Comparison of ENCODE assay signal across 8 cellular contexts in the genomic region with DNA sequence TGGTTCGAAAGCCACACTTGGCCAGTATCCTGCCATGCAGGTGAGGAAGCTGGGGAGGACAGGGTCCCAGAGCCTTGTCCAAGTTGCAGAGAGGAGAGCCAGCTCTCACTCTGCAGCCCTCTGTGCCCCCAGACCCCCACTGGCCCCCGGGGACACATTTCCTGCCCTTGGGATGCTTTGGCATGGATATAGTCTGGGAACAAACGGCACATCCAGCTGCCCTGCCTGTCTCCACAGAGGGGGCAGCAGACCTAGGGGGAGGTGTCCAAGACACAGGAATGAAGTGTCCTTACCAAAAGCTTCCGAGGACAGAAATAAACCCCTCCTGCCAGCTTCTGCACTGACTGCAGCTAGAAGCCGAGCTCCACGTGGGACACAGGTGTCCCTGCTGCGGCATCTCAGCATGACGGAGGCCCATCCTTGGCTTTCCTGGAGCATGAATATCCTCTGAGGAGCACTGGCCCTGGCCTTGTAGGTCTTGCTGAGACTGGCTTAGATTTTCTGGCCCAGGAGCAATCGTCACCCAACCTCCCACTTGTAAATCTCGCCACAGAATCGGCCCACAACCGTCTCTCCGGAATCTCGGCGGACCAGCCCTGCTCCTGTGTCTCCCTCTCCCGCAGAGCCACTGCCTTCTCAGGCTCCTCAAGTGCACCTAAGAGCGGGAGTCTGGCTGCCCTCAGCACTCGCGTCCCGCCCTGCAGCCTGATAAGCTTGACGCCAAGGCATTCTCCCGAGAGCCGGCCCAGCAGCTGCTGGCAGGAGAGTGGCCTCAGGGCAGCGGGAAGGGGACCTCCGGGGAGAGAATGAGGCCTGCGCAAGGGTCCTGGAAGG. TPM values are rescaled to one million over a fixed set of nuclear protein-coding genes. Genes with fewer than 3 reads are reported as not detected.
A peak's percentile ranks its signal among the peaks of the same experiment; 100 is the strongest.
DNase-seq lines count a peak whose midpoint lies in the region; ATAC-seq, FAIRE-seq and TF ChIP-seq lines count a peak whose summit lies in the region.

No MANE protein-coding gene starts in this region.

- WGBS in lung, 2 donors = 9 to 15% methylated on average over 23 to 26 of the region's 26 CpGs
- WGBS in thyroid gland, 2 donors = 12 to 13% methylated on average over 8 to 17 of the region's 26 CpGs

- DNase-seq in ACHN (peak; percentile 53), GM12892 (ENCODE audit: insufficient read length) (no peak), RWPE2 (ENCODE audit: low spot score) (no peak), coronary artery (ENCODE audit: low spot score) (peak; percentile 84), lung (ENCODE audit: low spot score) (peak; percentile 53), thyroid gland (peak; percentile 65 to 72), LoVo (ENCODE audit: low spot score) (no peak)

- H3K27me3 ChIP-seq in RWPE2 (ENCODE audit: insufficient read depth, poor library complexity, severe bottlenecking) (no peaks in the 10 kb centered on the region), lung (ENCODE audit: control insufficient read depth, insufficient read depth) (no peaks in the 10 kb centered on the region), thyroid gland (no peaks in the 10 kb centered on the region)

- H3K4me3 ChIP-seq in RWPE2 (ENCODE audit: severe bottlenecking) = peak overlapping the region; percentile 62
- H3K4me3 ChIP-seq in coronary artery = peak overlapping the region; percentile 74
- H3K4me3 ChIP-seq in lung = peak overlapping the region; percentile 55
- H3K4me3 ChIP-seq in thyroid gland (replicated peaks in 1 of 3) = peak overlapping the region; percentile 50 to 77 (median 56)

- TF ChIP-seq POLR2A in GM12892 (IDR thresholded peaks at IDR 0.05; ENCODE audit: low read depth, low read length) (no peak), thyroid gland (IDR thresholded peaks at IDR 0.05) (no peak)

- H3K4me1 ChIP-seq in RWPE2 (ENCODE audit: insufficient read depth, poor library complexity, severe bottlenecking) (peaks cover 13% of the 10 kb centered on the region), lung (ENCODE audit: control insufficient read depth in 2 of 2, insufficient read depth in 2 of 2, low read length in 2 of 2) (peaks cover 7 to 30% of the 10 kb centered on the region in 2 donors), thyroid gland (peaks cover 25 to 38% of the 10 kb centered on the region in 2 donors)

- H3K9me3 ChIP-seq in RWPE2 (ENCODE audit: severe bottlenecking) (no peaks in the 10 kb centered on the region), lung (ENCODE audit: control insufficient read depth in 2 of 2, insufficient read depth in 1 of 2, low read length in 1 of 2) (no peaks in the 10 kb centered on the region), thyroid gland (no peaks in the 10 kb centered on the region)

- intact Hi-C loops in thyroid gland (cut with DNase I) = no loop called here

- H3K27ac ChIP-seq in RWPE2 (ENCODE audit: poor library complexity, severe bottlenecking) (peak overlapping the region; percentile 91), coronary artery (peak overlapping the region; percentile 95 to 97), lung (ENCODE audit: low read depth in 1 of 2, low read length in 1 of 2) (peak overlapping the region; percentile 97 to 98), thyroid gland (peak overlapping the region; percentile 99 to 100 (median 100))

- ATAC-seq in RWPE2 (ENCODE audit: low read depth) = peak; percentile 1; the same call in 2 of the 3 replicates
- peak; percentile 3 for ATAC-seq in lung (ENCODE audit: insufficient read depth, low FRiP score)
- ATAC-seq in GM19463 (IDR thresholded peaks at IDR 0.05; ENCODE audit: unreplicated experiment) = no peak

- no peak for TF ChIP-seq CTCF in RWPE2 (IDR thresholded peaks at IDR 0.05; ENCODE audit: poor library complexity, severe bottlenecking)
- TF ChIP-seq CTCF in coronary artery (IDR thresholded peaks at IDR 0.05) = no peak
- no peak for TF ChIP-seq CTCF in lung (IDR thresholded peaks at IDR 0.05; ENCODE audit: control extremely low read depth, extremely low read depth)
- TF ChIP-seq CTCF in thyroid gland (IDR thresholded peaks at IDR 0.05) = no peak

- in situ Hi-C loops in ACHN (cut with HindIII; ENCODE audit: low pct_ligation_motif_present, low pct_unique_long_range_greater_than_20kb, low sequenced_read_pairs) = no loop called here

- peak; percentile 21 for FAIRE-seq in GM12892 (lab: Jason Lieb, UNC)

- H3K36me3 ChIP-seq in RWPE2 (ENCODE audit: low read depth) = peaks cover 9% of the 10 kb centered on the region
- H3K36me3 ChIP-seq in lung (ENCODE audit: control insufficient read depth in 2 of 2, insufficient read depth in 2 of 2, low read length in 2 of 2) = peaks cover 0 to 2% of the 10 kb centered on the region in 2 donors
- H3K36me3 ChIP-seq in thyroid gland = no peaks in the 10 kb centered on the region

RNA-seq across cellular contexts. Expression of a gene that starts 1.1 kb away (rescaled TPM):
- 7.1 TPM for polyA plus RNA-seq in GM12892 (2012; ENCODE audit: missing spikeins)
- total RNA-seq in lung (10 to 100 TPM; 14.4 to 64.1 TPM), thyroid gland (10 to 100 TPM; 19.6 to 42.6 (median 29.0) TPM)
- 10 to 100 TPM; 37.2 to 40.6 TPM for polyA plus RNA-seq in lung

RNA-seq across cellular contexts. Expression of a gene that starts 33.8 kb away (rescaled TPM):
- polyA plus RNA-seq in GM12892 (2012; ENCODE audit: missing spikeins) = not detected
- not detected for total RNA-seq in lung
- polyA plus RNA-seq in lung = not detected
- total RNA-seq in thyroid gland = not detected

RNA-seq across cellular contexts. Expression of a gene that starts 40.4 kb away (rescaled TPM):
- 0.28 TPM for polyA plus RNA-seq in GM12892 (2012; ENCODE audit: missing spikeins)
- total RNA-seq in lung = 1 to 10 TPM; 7.0 to 8.6 TPM
- 1 to 10 TPM; 2.3 to 4.5 TPM for polyA plus RNA-seq in lung
- under 1 TPM in 3 of 4 donors, not detected in 1; 0.63 to 0.81 (median 0.67) TPM for total RNA-seq in thyroid gland

RNA-seq across cellular contexts. Expression of a gene that starts 43.4 kb away (rescaled TPM):
- polyA plus RNA-seq in GM12892 (2012; ENCODE audit: missing spikeins) = 5.1 TPM
- total RNA-seq in lung (10 to 100 TPM; 34.9 to 81.2 TPM), thyroid gland (100 to 1,000 TPM in 3 of 4 donors, 10 to 100 TPM in 1; 69.6 to 125 (median 108) TPM)
- 10 to 100 TPM; 41.5 to 98.2 TPM for polyA plus RNA-seq in lung

Comparison
In these comparisons a context has a peak if more than half of its experiments do, and no peak if none do; other contexts are left out.
1. DNase-seq: peak in ACHN (single experiment), coronary artery (single experiment), lung (single experiment) and thyroid gland (2 of 2); none in GM12892 (single experiment), RWPE2 (single experiment) and LoVo (single experiment).
2. RNA of a gene that starts 40.4 kb away (total RNA-seq): 7.0 to 8.6 TPM in lung; 0.63 to 0.81 TPM in thyroid gland; every median in the first group is over 4 times any median in the second.
3. Peak in every context shown above with its lines, with median percentiles within 50 percentile points of each other: H3K27ac ChIP-seq and H3K4me3 ChIP-seq.